ENCODE assay signal across 1 cellular context in the genomic region with DNA sequence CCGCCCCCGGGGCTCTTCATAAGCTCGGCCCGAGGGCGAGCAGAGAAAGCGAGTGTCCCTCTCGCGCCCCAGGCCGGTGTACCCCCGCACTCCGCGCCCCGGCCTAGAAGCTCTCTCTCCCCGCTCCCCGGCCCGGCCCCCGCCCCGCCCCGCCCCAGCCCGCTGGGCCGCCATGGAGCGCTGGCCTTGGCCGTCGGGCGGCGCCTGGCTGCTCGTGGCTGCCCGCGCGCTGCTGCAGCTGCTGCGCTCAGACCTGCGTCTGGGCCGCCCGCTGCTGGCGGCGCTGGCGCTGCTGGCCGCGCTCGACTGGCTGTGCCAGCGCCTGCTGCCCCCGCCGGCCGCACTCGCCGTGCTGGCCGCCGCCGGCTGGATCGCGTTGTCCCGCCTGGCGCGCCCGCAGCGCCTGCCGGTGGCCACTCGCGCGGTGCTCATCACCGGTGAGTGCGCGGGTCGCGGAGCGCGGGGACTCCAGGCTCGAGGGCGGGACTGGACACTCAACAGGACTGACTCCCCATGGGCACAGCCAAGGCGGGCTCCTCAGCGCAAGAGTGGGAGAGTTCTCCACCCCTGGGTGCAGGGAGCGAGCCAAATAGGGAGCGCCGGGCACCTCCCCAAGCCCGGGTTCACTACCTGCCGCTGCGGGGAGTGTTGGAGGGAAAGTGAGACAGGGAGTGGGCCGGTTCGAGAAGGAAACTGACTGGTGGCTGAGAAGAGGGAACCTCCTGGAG.
TF ChIP-seq lines count a peak whose summit lies in the region.

A gene (plus strand): TSS at position 45 of the 728 bp plus-strand sequence. CDS start 128 bp downstream, at position 173.

TF ChIP-seq in K562, 482 proteins besides CTCF, POLR2A, EP300 and RAD21 (continued from another document and continues in another):
- TF ChIP-seq, protein P1, sequence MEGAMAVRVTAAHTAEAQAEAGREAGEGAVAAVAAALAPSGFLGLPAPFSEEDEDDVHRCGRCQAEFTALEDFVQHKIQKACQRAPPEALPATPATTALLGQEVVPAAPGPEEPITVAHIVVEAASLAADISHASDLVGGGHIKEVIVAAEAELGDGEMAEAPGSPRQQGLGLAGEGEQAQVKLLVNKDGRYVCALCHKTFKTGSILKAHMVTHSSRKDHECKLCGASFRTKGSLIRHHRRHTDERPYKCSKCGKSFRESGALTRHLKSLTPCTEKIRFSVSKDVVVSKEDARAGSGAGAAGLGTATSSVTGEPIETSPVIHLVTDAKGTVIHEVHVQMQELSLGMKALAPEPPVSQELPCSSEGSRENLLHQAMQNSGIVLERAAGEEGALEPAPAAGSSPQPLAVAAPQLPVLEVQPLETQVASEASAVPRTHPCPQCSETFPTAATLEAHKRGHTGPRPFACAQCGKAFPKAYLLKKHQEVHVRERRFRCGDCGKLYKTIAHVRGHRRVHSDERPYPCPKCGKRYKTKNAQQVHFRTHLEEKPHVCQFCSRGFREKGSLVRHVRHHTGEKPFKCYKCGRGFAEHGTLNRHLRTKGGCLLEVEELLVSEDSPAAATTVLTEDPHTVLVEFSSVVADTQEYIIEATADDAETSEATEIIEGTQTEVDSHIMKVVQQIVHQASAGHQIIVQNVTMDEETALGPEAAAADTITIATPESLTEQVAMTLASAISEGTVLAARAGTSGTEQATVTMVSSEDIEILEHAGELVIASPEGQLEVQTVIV (CRISPR knock-in tag; IDR thresholded peaks at IDR 0.05; ENCODE audit: borderline replicate concordance) = no peak
- no peak for TF ChIP-seq ZNF384 (IDR thresholded peaks at IDR 0.05; ENCODE audit: low read depth, low read length)
- TF ChIP-seq ILF3 (IDR thresholded peaks at IDR 0.05; ENCODE audit: borderline replicate concordance) = no peak
- TF ChIP-seq ZNF644 (tag; IDR thresholded peaks at IDR 0.05; ENCODE audit: low read depth) = no peak
- peak; percentile 13 for TF ChIP-seq TBP (optimal IDR thresholded peaks at IDR 0.05; ENCODE audit: low read depth, low read length)
- peak; percentile 51; the same call in 1 of the 2 replicates for TF ChIP-seq SMAD4 (CRISPR knock-in tag; conservative IDR thresholded peaks at IDR 0.05)
- 0 out of 4 replicates have a peak, but pooled peaks of 1 of the 2 experiments have one; percentile 32 for TF ChIP-seq NONO (IDR thresholded peaks at IDR 0.05; ENCODE audit: low read depth in 2 of 2, low read length in 1 of 2)
- no peak for TF ChIP-seq BCOR (IDR thresholded peaks at IDR 0.05)
- TF ChIP-seq, protein P2, sequence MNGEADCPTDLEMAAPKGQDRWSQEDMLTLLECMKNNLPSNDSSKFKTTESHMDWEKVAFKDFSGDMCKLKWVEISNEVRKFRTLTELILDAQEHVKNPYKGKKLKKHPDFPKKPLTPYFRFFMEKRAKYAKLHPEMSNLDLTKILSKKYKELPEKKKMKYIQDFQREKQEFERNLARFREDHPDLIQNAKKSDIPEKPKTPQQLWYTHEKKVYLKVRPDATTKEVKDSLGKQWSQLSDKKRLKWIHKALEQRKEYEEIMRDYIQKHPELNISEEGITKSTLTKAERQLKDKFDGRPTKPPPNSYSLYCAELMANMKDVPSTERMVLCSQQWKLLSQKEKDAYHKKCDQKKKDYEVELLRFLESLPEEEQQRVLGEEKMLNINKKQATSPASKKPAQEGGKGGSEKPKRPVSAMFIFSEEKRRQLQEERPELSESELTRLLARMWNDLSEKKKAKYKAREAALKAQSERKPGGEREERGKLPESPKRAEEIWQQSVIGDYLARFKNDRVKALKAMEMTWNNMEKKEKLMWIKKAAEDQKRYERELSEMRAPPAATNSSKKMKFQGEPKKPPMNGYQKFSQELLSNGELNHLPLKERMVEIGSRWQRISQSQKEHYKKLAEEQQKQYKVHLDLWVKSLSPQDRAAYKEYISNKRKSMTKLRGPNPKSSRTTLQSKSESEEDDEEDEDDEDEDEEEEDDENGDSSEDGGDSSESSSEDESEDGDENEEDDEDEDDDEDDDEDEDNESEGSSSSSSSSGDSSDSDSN (IDR thresholded peaks at IDR 0.05; ENCODE audit: borderline replicate concordance in 1 of 2, low read depth in 2 of 2, low read length in 2 of 2) = peak; percentile 45 to 70; a peak in 3 of 4 replicates
- no peak for TF ChIP-seq ZNF76 (CRISPR knock-in tag; IDR thresholded peaks at IDR 0.05; ENCODE audit: borderline replicate concordance)
- TF ChIP-seq, protein P3, sequence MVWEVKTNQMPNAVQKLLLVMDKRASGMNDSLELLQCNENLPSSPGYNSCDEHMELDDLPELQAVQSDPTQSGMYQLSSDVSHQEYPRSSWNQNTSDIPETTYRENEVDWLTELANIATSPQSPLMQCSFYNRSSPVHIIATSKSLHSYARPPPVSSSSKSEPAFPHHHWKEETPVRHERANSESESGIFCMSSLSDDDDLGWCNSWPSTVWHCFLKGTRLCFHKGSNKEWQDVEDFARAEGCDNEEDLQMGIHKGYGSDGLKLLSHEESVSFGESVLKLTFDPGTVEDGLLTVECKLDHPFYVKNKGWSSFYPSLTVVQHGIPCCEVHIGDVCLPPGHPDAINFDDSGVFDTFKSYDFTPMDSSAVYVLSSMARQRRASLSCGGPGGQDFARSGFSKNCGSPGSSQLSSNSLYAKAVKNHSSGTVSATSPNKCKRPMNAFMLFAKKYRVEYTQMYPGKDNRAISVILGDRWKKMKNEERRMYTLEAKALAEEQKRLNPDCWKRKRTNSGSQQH (CRISPR knock-in tag; IDR thresholded peaks at IDR 0.05) = no peak
- no peak for TF ChIP-seq CREBBP (IDR thresholded peaks at IDR 0.05; ENCODE audit: low read depth, low read length)
- no peak for TF ChIP-seq MEIS2 (IDR thresholded peaks at IDR 0.05; ENCODE audit: partially characterized antibody)
- TF ChIP-seq, protein P4, sequence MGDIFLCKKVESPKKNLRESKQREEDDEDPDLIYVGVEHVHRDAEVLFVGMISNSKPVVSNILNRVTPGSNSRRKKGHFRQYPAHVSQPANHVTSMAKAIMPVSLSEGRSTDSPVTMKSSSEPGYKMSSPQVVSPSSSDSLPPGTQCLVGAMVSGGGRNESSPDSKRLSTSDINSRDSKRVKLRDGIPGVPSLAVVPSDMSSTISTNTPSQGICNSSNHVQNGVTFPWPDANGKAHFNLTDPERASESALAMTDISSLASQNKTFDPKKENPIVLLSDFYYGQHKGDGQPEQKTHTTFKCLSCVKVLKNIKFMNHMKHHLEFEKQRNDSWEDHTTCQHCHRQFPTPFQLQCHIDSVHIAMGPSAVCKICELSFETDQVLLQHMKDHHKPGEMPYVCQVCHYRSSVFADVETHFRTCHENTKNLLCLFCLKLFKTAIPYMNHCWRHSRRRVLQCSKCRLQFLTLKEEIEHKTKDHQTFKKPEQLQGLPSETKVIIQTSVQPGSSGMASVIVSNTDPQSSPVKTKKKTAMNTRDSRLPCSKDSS (IDR thresholded peaks at IDR 0.05; ENCODE audit: low read depth, partially characterized antibody) = no peak
- no peak for TF ChIP-seq U2AF2 (optimal IDR thresholded peaks at IDR 0.05; ENCODE audit: low read depth, low read length)
- TF ChIP-seq, protein P5, sequence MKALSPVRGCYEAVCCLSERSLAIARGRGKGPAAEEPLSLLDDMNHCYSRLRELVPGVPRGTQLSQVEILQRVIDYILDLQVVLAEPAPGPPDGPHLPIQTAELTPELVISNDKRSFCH (CRISPR knock-in tag; IDR thresholded peaks at IDR 0.05) = no peak
- TF ChIP-seq, protein P5 (tag; IDR thresholded peaks at IDR 0.05) = 0 out of 2 replicates have a peak, but pooled peaks have one; percentile 54
- TF ChIP-seq, protein P6, sequence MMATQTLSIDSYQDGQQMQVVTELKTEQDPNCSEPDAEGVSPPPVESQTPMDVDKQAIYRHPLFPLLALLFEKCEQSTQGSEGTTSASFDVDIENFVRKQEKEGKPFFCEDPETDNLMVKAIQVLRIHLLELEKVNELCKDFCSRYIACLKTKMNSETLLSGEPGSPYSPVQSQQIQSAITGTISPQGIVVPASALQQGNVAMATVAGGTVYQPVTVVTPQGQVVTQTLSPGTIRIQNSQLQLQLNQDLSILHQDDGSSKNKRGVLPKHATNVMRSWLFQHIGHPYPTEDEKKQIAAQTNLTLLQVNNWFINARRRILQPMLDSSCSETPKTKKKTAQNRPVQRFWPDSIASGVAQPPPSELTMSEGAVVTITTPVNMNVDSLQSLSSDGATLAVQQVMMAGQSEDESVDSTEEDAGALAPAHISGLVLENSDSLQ (IDR thresholded peaks at IDR 0.05) = no peak
- TF ChIP-seq CHD1 (IDR thresholded peaks at IDR 0.05; ENCODE audit: low read length) = no peak
- TF ChIP-seq NUFIP1 (IDR thresholded peaks at IDR 0.05; ENCODE audit: partially characterized antibody) = no peak
- no peak for TF ChIP-seq ZNF668 (CRISPR knock-in tag; IDR thresholded peaks at IDR 0.05)
- TF ChIP-seq, protein P7, sequence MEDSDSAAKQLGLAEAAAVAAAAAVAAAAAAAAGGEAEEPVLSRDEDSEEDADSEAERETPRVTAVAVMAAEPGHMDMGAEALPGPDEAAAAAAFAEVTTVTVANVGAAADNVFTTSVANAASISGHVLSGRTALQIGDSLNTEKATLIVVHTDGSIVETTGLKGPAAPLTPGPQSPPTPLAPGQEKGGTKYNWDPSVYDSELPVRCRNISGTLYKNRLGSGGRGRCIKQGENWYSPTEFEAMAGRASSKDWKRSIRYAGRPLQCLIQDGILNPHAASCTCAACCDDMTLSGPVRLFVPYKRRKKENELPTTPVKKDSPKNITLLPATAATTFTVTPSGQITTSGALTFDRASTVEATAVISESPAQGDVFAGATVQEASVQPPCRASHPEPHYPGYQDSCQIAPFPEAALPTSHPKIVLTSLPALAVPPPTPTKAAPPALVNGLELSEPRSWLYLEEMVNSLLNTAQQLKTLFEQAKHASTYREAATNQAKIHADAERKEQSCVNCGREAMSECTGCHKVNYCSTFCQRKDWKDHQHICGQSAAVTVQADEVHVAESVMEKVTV (CRISPR knock-in tag; IDR thresholded peaks at IDR 0.05) = no peak
- TF ChIP-seq GTF2F1 (IDR thresholded peaks at IDR 0.05; ENCODE audit: low read depth, low read length) = no peak
- TF ChIP-seq ZNF551 (CRISPR knock-in tag; IDR thresholded peaks at IDR 0.05) = no peak
- TF ChIP-seq TEAD2 (tag; IDR thresholded peaks at IDR 0.05) = no peak
- TF ChIP-seq ELF4 (CRISPR knock-in tag; IDR thresholded peaks at IDR 0.05) = no peak
- TF ChIP-seq ZNF133 (CRISPR knock-in tag; IDR thresholded peaks at IDR 0.05) = no peak
- TF ChIP-seq TRIM28 (IDR thresholded peaks at IDR 0.05) = no peak
- TF ChIP-seq BHLHE40 (IDR thresholded peaks at IDR 0.05; ENCODE audit: low read length) = no peak
- TF ChIP-seq SMC3 (conservative IDR thresholded peaks at IDR 0.05; ENCODE audit: insufficient read depth, low read depth, low read length) = no peak
- TF ChIP-seq NR1H2 (CRISPR knock-in tag; IDR thresholded peaks at IDR 0.05) = no peak
- no peak for TF ChIP-seq MAFF (IDR thresholded peaks at IDR 0.05; ENCODE audit: low read length)
- TF ChIP-seq, protein P8, sequence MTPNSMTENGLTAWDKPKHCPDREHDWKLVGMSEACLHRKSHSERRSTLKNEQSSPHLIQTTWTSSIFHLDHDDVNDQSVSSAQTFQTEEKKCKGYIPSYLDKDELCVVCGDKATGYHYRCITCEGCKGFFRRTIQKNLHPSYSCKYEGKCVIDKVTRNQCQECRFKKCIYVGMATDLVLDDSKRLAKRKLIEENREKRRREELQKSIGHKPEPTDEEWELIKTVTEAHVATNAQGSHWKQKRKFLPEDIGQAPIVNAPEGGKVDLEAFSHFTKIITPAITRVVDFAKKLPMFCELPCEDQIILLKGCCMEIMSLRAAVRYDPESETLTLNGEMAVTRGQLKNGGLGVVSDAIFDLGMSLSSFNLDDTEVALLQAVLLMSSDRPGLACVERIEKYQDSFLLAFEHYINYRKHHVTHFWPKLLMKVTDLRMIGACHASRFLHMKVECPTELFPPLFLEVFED (CRISPR knock-in tag; conservative IDR thresholded peaks at IDR 0.05) = no peak
- no peak for TF ChIP-seq ZNF445 (CRISPR knock-in tag; IDR thresholded peaks at IDR 0.05; ENCODE audit: low read depth)
- TF ChIP-seq SRF (CRISPR knock-in tag; IDR thresholded peaks at IDR 0.05) = no peak
- no peak for TF ChIP-seq ARID1B (IDR thresholded peaks at IDR 0.05)
- no peak for TF ChIP-seq ZBTB8A (IDR thresholded peaks at IDR 0.05; ENCODE audit: partially characterized antibody)
- peak; percentile 78 for TF ChIP-seq RB1 (IDR thresholded peaks at IDR 0.05; ENCODE audit: low read depth)
- TF ChIP-seq, protein P9, sequence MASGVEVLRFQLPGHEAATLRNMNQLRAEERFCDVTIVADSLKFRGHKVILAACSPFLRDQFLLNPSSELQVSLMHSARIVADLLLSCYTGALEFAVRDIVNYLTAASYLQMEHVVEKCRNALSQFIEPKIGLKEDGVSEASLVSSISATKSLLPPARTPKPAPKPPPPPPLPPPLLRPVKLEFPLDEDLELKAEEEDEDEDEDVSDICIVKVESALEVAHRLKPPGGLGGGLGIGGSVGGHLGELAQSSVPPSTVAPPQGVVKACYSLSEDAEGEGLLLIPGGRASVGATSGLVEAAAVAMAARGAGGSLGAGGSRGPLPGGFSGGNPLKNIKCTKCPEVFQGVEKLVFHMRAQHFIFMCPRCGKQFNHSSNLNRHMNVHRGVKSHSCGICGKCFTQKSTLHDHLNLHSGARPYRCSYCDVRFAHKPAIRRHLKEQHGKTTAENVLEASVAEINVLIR (CRISPR knock-in tag; IDR thresholded peaks at IDR 0.05) = no peak
